Comparison of ENCODE assay signal across 8 cellular contexts in genomic region chr11:36622431-36623136, GRCh38.
A peak's percentile ranks its signal among the peaks of the same experiment; 100 is the strongest.
DNase-seq lines count a peak whose midpoint lies in the region; ATAC-seq and TF ChIP-seq lines count a peak whose summit lies in the region.

No MANE protein-coding gene starts in this region.

- H3K4me3 ChIP-seq in retinal pigment epithelial cell (ENCODE audit: low read length) = no peak overlapping the region

- no peaks in the 10 kb centered on the region for H3K36me3 Mint-ChIP-seq in effector memory CD8-positive, alpha-beta T cell (ENCODE audit: insufficient read depth)

- H3K9me3 Mint-ChIP-seq in effector memory CD8-positive, alpha-beta T cell = no peaks in the 10 kb centered on the region

- ATAC-seq in HG02571 (IDR thresholded peaks at IDR 0.05; ENCODE audit: unreplicated experiment) (peak; percentile 78), GM21423 (IDR thresholded peaks at IDR 0.05; ENCODE audit: unreplicated experiment) (no peak)
- ATAC-seq in effector memory CD8-positive, alpha-beta T cell (replicated peaks) = peak; percentile 47

- peaks cover 38 to 60% of the 10 kb centered on the region in 2 donors for H3K27me3 Mint-ChIP-seq in effector memory CD8-positive, alpha-beta T cell

- peaks cover 0 to 4% of the 10 kb centered on the region in 2 donors for H3K4me1 Mint-ChIP-seq in effector memory CD8-positive, alpha-beta T cell (ENCODE audit: low read depth in 2 of 2)

- peak; percentile 87 for TF ChIP-seq CTCF in retinal pigment epithelial cell (conservative IDR thresholded peaks at IDR 0.05; ENCODE audit: low read depth, low read length)

- DNase-seq in NCI-H1105 treated with DMSO at 0.1 percent for 48 hours (lab: John Stamatoyannopoulos, UW) (peak; percentile 8), NCI-H1105 (lab: John Stamatoyannopoulos, UW) (no peak), NCI-H69 (lab: John Stamatoyannopoulos, UW) (peak; percentile 49), retinal pigment epithelial cell (ENCODE audit: low read depth) (no peak), cortex of kidney (lab: John Stamatoyannopoulos, UW) (no peak)
- DNase-seq in effector memory CD8-positive, alpha-beta T cell = peak in 1 of 3 experiments; percentile 2

- H3K27ac Mint-ChIP-seq in effector memory CD8-positive, alpha-beta T cell = no peak overlapping the region

- H3K4me3 Mint-ChIP-seq in effector memory CD8-positive, alpha-beta T cell = no peak overlapping the region

Comparison
In these comparisons a context has a peak if more than half of its experiments do, and no peak if none do; other contexts are left out.
1. DNase-seq: peak in NCI-H1105 treated with DMSO at 0.1 percent for 48 hours (single experiment) and NCI-H69 (single experiment); none in NCI-H1105 (single experiment), retinal pigment epithelial cell (single experiment) and cortex of kidney (single experiment).